In the genomic region with DNA sequence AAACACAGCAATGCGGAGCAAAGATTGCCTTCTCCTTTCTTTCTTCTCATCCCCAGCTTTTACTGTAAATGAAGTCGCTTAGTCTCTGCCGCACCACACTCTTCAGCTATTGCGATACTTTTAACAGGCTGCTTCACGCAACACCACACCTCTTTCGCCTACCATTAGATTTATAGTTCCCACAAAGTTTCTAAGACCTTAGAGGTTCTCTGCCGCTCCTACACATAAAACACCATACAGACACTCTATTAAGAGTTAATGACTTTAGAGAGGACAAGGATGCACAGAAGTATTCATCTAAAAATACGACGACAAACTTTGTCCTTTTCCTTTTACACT, we compare ENCODE assay signal across 8 cellular contexts. TPM values are rescaled to one million over a fixed set of nuclear protein-coding genes. Genes with fewer than 3 reads are reported as not detected.
A peak's percentile ranks its signal among the peaks of the same experiment; 100 is the strongest.
DNase-seq lines count a peak whose midpoint lies in the region; ATAC-seq lines count a peak whose summit lies in the region.

No MANE protein-coding gene starts in this region.

- intact Hi-C loops in activated T-helper 1 cell treated with anti-CD3 and anti-CD28 coated beads, Interleukin-12 subunit alpha, Interleukin-12 subunit beta, Interleukin-2, Interleukin-4 antibody, amounts not matched to agents 30 ng/mL and 10 ng/mL and 1 ng/mL, durations not matched to agents 14 hours and 24 hours and 36 hours (cut with micrococcal nuclease) = loop anchor here (1.0 to 5.0 kb wide), 4 partner anchors 34 to 820 kb away; partner anchors contain the start of genes AP3S1, ATG12, CCDC112 and FEM1C

- H3K36me3 ChIP-seq in skeletal muscle tissue (ENCODE audit: control insufficient read depth in 3 of 3, insufficient read depth in 3 of 3, low read length in 3 of 3) = no peaks in the 10 kb centered on the region

- H3K4me3 Mint-ChIP-seq in activated T-helper 1 cell treated with anti-CD3 and anti-CD28 coated beads, Interleukin-12 subunit alpha, Interleukin-12 subunit beta, Interleukin-2, Interleukin-4 antibody, amounts not matched to agents 30 ng/mL and 10 ng/mL and 1 ng/mL, durations not matched to agents 14 hours and 24 hours and 36 hours = peak overlapping the region; percentile 97

- no peaks in the 10 kb centered on the region for H3K27me3 ChIP-seq in skeletal muscle tissue (ENCODE audit: control insufficient read depth in 3 of 3, insufficient read depth in 3 of 3, low read length in 3 of 3)

- H3K27me3 Mint-ChIP-seq in activated T-helper 1 cell treated with anti-CD3 and anti-CD28 coated beads, Interleukin-12 subunit alpha, Interleukin-12 subunit beta, Interleukin-2, Interleukin-4 antibody, amounts not matched to agents 30 ng/mL and 10 ng/mL and 1 ng/mL, durations not matched to agents 14 hours and 24 hours and 36 hours (ENCODE audit: insufficient read depth) = peaks cover 3% of the 10 kb centered on the region

- H3K9me3 ChIP-seq in skeletal muscle tissue (ENCODE audit: control insufficient read depth in 3 of 3, low read length in 3 of 3) = no peaks in the 10 kb centered on the region

- H3K4me1 ChIP-seq in skeletal muscle tissue (ENCODE audit: control insufficient read depth in 3 of 3, insufficient read depth in 3 of 3, low read length in 3 of 3) = peaks cover 13 to 20% (median 18%) of the 10 kb centered on the region in 3 donors

- DNase-seq in EH (ENCODE audit: low read depth) = peak; percentile 30
- DNase-seq in activated T-helper 1 cell treated with anti-CD3 and anti-CD28 coated beads, Interleukin-12 subunit alpha, Interleukin-12 subunit beta, Interleukin-2, Interleukin-4 antibody, amounts not matched to agents 30 ng/mL and 10 ng/mL and 1 ng/mL, durations not matched to agents 14 hours and 24 hours and 36 hours (ENCODE audit: low spot score) = no peak
- peak; percentile 15 for DNase-seq in hepatic stellate cell (ENCODE audit: low spot score)
- DNase-seq in MV-4-11 (lab: John Stamatoyannopoulos, UW) = no peak
- no peak for DNase-seq in NCI-H1105 (lab: John Stamatoyannopoulos, UW)

- peak overlapping the region; percentile 89 to 96 (median 92) for H3K4me3 ChIP-seq in skeletal muscle tissue (ENCODE audit: low read length in 3 of 3)

- peaks cover 42% of the 10 kb centered on the region for H3K4me1 Mint-ChIP-seq in activated T-helper 1 cell treated with anti-CD3 and anti-CD28 coated beads, Interleukin-12 subunit alpha, Interleukin-12 subunit beta, Interleukin-2, Interleukin-4 antibody, amounts not matched to agents 30 ng/mL and 10 ng/mL and 1 ng/mL, durations not matched to agents 14 hours and 24 hours and 36 hours (ENCODE audit: low read depth)

- H3K9me3 Mint-ChIP-seq in activated T-helper 1 cell treated with anti-CD3 and anti-CD28 coated beads, Interleukin-12 subunit alpha, Interleukin-12 subunit beta, Interleukin-2, Interleukin-4 antibody, amounts not matched to agents 30 ng/mL and 10 ng/mL and 1 ng/mL, durations not matched to agents 14 hours and 24 hours and 36 hours = peaks cover 14% of the 10 kb centered on the region

- ATAC-seq in GM21381 (IDR thresholded peaks at IDR 0.05; ENCODE audit: unreplicated experiment) = peak; percentile 42
- ATAC-seq in HG03565 (IDR thresholded peaks at IDR 0.05; ENCODE audit: unreplicated experiment) = peak; percentile 32

- H3K27ac Mint-ChIP-seq in activated T-helper 1 cell treated with anti-CD3 and anti-CD28 coated beads, Interleukin-12 subunit alpha, Interleukin-12 subunit beta, Interleukin-2, Interleukin-4 antibody, amounts not matched to agents 30 ng/mL and 10 ng/mL and 1 ng/mL, durations not matched to agents 14 hours and 24 hours and 36 hours = peak overlapping the region; percentile 87

- H3K27ac ChIP-seq in skeletal muscle tissue (ENCODE audit: low read depth, low read length) = peak overlapping the region; percentile 61

- H3K36me3 Mint-ChIP-seq in activated T-helper 1 cell treated with anti-CD3 and anti-CD28 coated beads, Interleukin-12 subunit alpha, Interleukin-12 subunit beta, Interleukin-2, Interleukin-4 antibody, amounts not matched to agents 30 ng/mL and 10 ng/mL and 1 ng/mL, durations not matched to agents 14 hours and 24 hours and 36 hours (ENCODE audit: low read depth) = peaks cover 15% of the 10 kb centered on the region

- H3K9ac ChIP-seq in skeletal muscle tissue (ENCODE audit: low read depth in 1 of 3, low read length in 3 of 3) = peak overlapping the region; percentile 91 to 92 (median 92)

RNA-seq across cellular contexts. Expression of gene PGGT1B, which starts 0.6 kb away (rescaled TPM):
- 42.7 and 42.9 TPM in 2 replicates for total RNA-seq in activated T-helper 1 cell treated with anti-CD3 and anti-CD28 coated beads, Interleukin-12 subunit alpha, Interleukin-12 subunit beta, Interleukin-2, Interleukin-4 antibody, amounts not matched to agents 30 ng/mL and 10 ng/mL and 1 ng/mL, durations not matched to agents 14 hours and 24 hours and 36 hours
- total RNA-seq in skeletal muscle tissue = 14.1 TPM

RNA-seq across cellular contexts. Expression of gene CCDC112, which starts 34.4 kb away (rescaled TPM):
- 0.22 and 0.29 TPM in 2 replicates for total RNA-seq in activated T-helper 1 cell treated with anti-CD3 and anti-CD28 coated beads, Interleukin-12 subunit alpha, Interleukin-12 subunit beta, Interleukin-2, Interleukin-4 antibody, amounts not matched to agents 30 ng/mL and 10 ng/mL and 1 ng/mL, durations not matched to agents 14 hours and 24 hours and 36 hours
- total RNA-seq in skeletal muscle tissue = 1.0 TPM

Comparison
In these comparisons a context has a peak if more than half of its experiments do, and no peak if none do; other contexts are left out.
1. DNase-seq: peak in EH (single experiment) and hepatic stellate cell (single experiment); none in activated T-helper 1 cell treated with anti-CD3 and anti-CD28 coated beads, Interleukin-12 subunit alpha, Interleukin-12 subunit beta, Interleukin-2, Interleukin-4 antibody, amounts not matched to agents 30 ng/mL and 10 ng/mL and 1 ng/mL, durations not matched to agents 14 hours and 24 hours and 36 hours (single experiment), MV-4-11 (single experiment) and NCI-H1105 (single experiment).